ENCODE assay signal across 23 cellular contexts in genomic region chr12:40310201-40310600, GRCh38.
"Had no signal": no experiment of that assay in that cellular context is flagged by ENCODE, and none has a peak within 500 bp of the region (broad histone marks: within the 10 kb centered on the region; RNA-seq: fewer than 3 reads in every experiment).

No MANE protein-coding gene starts in this region.

- H3K27me3 Mint-ChIP-seq: activated naive CD4-positive, alpha-beta T cell treated with anti-CD3 and anti-CD28 coated beads, Interleukin-2, amount 10 ng/mL, durations not matched to agents 7 days and 5 days; activated naive CD8-positive, alpha-beta T cell treated with anti-CD3 and anti-CD28 coated beads, Interleukin-2, amount 50 U/mL, for 24 hours; brain; memory B cell; naive B cell; stimulated activated naive B cell treated with anti-CD40 and anti-IgM and Interleukin-4, amounts not matched to agents 10 μg/mL and 1 μg/mL and 100 μg/mL, for 72 hours had no signal

- FAIRE-seq: colon, endometrium, frontal cortex, pancreas had no signal

- H3K9me3 ChIP-seq: mucosa of descending colon, pancreas, spleen, thoracic aorta, upper lobe of right lung had no signal

- H3K36me3 Mint-ChIP-seq: activated naive CD4-positive, alpha-beta T cell treated with anti-CD3 and anti-CD28 coated beads, Interleukin-2, amount 10 ng/mL, durations not matched to agents 7 days and 5 days; brain had no signal

- DNase-seq: activated CD4-positive, alpha-beta T cell treated with anti-CD3 and anti-CD28 coated beads, Interleukin-2, amount 50 U/mL, for 1 hour; activated CD8-positive, alpha-beta memory T cell treated with anti-CD3 and anti-CD28 coated beads, Interleukin-2, amount 50 U/mL, for 4 hours; activated naive CD4-positive, alpha-beta T cell treated with anti-CD3 and anti-CD28 coated beads, Interleukin-2, amount 10 ng/mL, durations not matched to agents 7 days and 5 days; activated naive CD8-positive, alpha-beta T cell treated with anti-CD3 and anti-CD28 coated beads, Interleukin-2, amount 50 U/mL, for 24 hours; activated T-cell treated with anti-CD3 and anti-CD28 coated beads, Interleukin-2, amount 50 U/mL, for 4 hours; central memory CD4-positive, alpha-beta T cell; erythroblast; kidney glomerular epithelial cell; left ventricle myocardium superior; mucosa of descending colon; naive B cell; pancreas; spleen; stimulated activated naive B cell treated with anti-CD40 and anti-IgM and Interleukin-4, amounts not matched to agents 10 μg/mL and 1 μg/mL and 100 μg/mL, for 72 hours; T-helper 1 cell; T-helper 9 cell; upper lobe of right lung had no signal

- ATAC-seq: activated naive CD8-positive, alpha-beta T cell treated with anti-CD3 and anti-CD28 coated beads, Interleukin-2, amount 50 U/mL, for 24 hours; activated T-cell treated with anti-CD3 and anti-CD28 coated beads, Interleukin-2, amount 50 U/mL, for 4 hours; left ventricle myocardium superior; mucosa of descending colon; pancreas; stimulated activated naive B cell treated with anti-CD40 and anti-IgM and Interleukin-4, amounts not matched to agents 10 μg/mL and 1 μg/mL and 100 μg/mL, for 72 hours; upper lobe of right lung had no signal

- H3K9me3 Mint-ChIP-seq: activated naive CD4-positive, alpha-beta T cell treated with anti-CD3 and anti-CD28 coated beads, Interleukin-2, amount 10 ng/mL, durations not matched to agents 7 days and 5 days; activated naive CD8-positive, alpha-beta T cell treated with anti-CD3 and anti-CD28 coated beads, Interleukin-2, amount 50 U/mL, for 24 hours; activated T-cell treated with anti-CD3 and anti-CD28 coated beads, Interleukin-2, amount 50 U/mL, for 4 hours; brain; memory B cell; stimulated activated naive B cell treated with anti-CD40 and anti-IgM and Interleukin-4, amounts not matched to agents 10 μg/mL and 1 μg/mL and 100 μg/mL, for 72 hours had no signal

- H3K4me1 ChIP-seq: pancreas, upper lobe of right lung had no signal

- H3K36me3 ChIP-seq: pancreas had no signal

- H3K27me3 ChIP-seq: pancreas, spleen, upper lobe of right lung had no signal

- H3K4me3 ChIP-seq: mucosa of descending colon, pancreas, spleen, thoracic aorta, upper lobe of right lung had no signal

- H3K4me3 Mint-ChIP-seq: activated naive CD4-positive, alpha-beta T cell treated with anti-CD3 and anti-CD28 coated beads, Interleukin-2, amount 10 ng/mL, durations not matched to agents 7 days and 5 days; activated naive CD8-positive, alpha-beta T cell treated with anti-CD3 and anti-CD28 coated beads, Interleukin-2, amount 50 U/mL, for 24 hours; activated T-cell treated with anti-CD3 and anti-CD28 coated beads, Interleukin-2, amount 50 U/mL, for 4 hours; brain; memory B cell; naive B cell; stimulated activated naive B cell treated with anti-CD40 and anti-IgM and Interleukin-4, amounts not matched to agents 10 μg/mL and 1 μg/mL and 100 μg/mL, for 72 hours had no signal

- H3K27ac ChIP-seq: pancreas, spleen, thoracic aorta, upper lobe of right lung had no signal

- H3K27ac Mint-ChIP-seq: activated naive CD4-positive, alpha-beta T cell treated with anti-CD3 and anti-CD28 coated beads, Interleukin-2, amount 10 ng/mL, durations not matched to agents 7 days and 5 days; activated naive CD8-positive, alpha-beta T cell treated with anti-CD3 and anti-CD28 coated beads, Interleukin-2, amount 50 U/mL, for 24 hours; brain; stimulated activated naive B cell treated with anti-CD40 and anti-IgM and Interleukin-4, amounts not matched to agents 10 μg/mL and 1 μg/mL and 100 μg/mL, for 72 hours had no signal

- H3K4me1 Mint-ChIP-seq: activated naive CD4-positive, alpha-beta T cell treated with anti-CD3 and anti-CD28 coated beads, Interleukin-2, amount 10 ng/mL, durations not matched to agents 7 days and 5 days; activated naive CD8-positive, alpha-beta T cell treated with anti-CD3 and anti-CD28 coated beads, Interleukin-2, amount 50 U/mL, for 24 hours; brain had no signal
